Comparison of ENCODE assay signal across 8 cellular contexts in the genomic region with DNA sequence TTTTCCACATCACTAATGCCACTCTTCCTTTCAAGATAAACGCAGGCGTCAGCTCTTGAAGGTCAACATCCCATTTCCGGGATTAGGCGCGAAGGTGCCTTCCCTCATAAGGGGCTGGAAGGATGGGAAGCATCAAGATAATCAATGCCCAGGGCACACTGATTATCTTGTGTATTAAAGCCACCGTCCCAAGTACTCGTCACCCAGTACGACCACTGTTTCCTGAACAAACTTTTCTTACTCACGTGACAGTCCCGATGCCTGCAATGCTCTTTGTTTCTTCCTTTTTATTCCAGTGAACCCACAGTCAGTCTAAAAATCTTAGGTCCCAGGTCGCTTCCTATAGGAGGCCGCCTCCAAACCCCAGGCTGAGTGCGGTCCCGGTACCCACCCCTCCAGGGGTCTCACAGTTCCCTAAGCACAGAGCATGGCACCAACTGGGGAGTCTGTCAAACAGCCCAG. TPM values are rescaled to one million over a fixed set of nuclear protein-coding genes. Genes with fewer than 3 reads are reported as not detected.
A peak's percentile ranks its signal among the peaks of the same experiment; 100 is the strongest.
DNase-seq lines count a peak whose midpoint lies in the region; ATAC-seq, FAIRE-seq and TF ChIP-seq lines count a peak whose summit lies in the region.

No MANE protein-coding gene starts in this region.

- ATAC-seq in GM19025 (IDR thresholded peaks at IDR 0.05; ENCODE audit: low read depth, unreplicated experiment): peak; percentile 10
- ATAC-seq in HG03442 (IDR thresholded peaks at IDR 0.05; ENCODE audit: unreplicated experiment): peak; percentile 4
- peak; percentile 2 for ATAC-seq in T-helper 17 cell

- H3K27ac Mint-ChIP-seq in T-helper 17 cell (peak overlapping the region; percentile 100), osteocyte (ENCODE audit: unreplicated experiment) (peak overlapping the region; percentile 97)

- peaks cover 9% of the 10 kb centered on the region for H3K36me3 Mint-ChIP-seq in T-helper 17 cell (ENCODE audit: low read depth)
- peaks cover 22% of the 10 kb centered on the region for H3K36me3 Mint-ChIP-seq in osteocyte (ENCODE audit: unreplicated experiment)

- peak; percentile 8 for DNase-seq in COLO668 (lab: John Stamatoyannopoulos, UW; ENCODE audit: unreplicated experiment)
- no peak for DNase-seq in T-helper 17 cell
- peak; percentile 42 for DNase-seq in fibroblast of peridontal ligament (ENCODE audit: extremely low read depth)
- no peak for DNase-seq in osteocyte (ENCODE audit: extremely low spot score, unreplicated experiment)
- DNase-seq in urothelium cell line (ENCODE audit: low spot score): no peak
- no peak for DNase-seq in ureter (ENCODE audit: low spot score)

- H3K4me3 Mint-ChIP-seq in T-helper 17 cell: peak overlapping the region; percentile 97
- peak overlapping the region; percentile 91 for H3K4me3 Mint-ChIP-seq in osteocyte (ENCODE audit: unreplicated experiment)

- FAIRE-seq in urothelium cell line (lab: Jason Lieb, UNC): no peak

- H3K9me3 Mint-ChIP-seq in osteocyte (ENCODE audit: unreplicated experiment): no peaks in the 10 kb centered on the region

- no peak for TF ChIP-seq CTCF in osteocyte (IDR thresholded peaks at IDR 0.05)

- H3K27me3 Mint-ChIP-seq in T-helper 17 cell (no peaks in the 10 kb centered on the region), osteocyte (ENCODE audit: unreplicated experiment) (no peaks in the 10 kb centered on the region)

- H3K4me1 Mint-ChIP-seq in T-helper 17 cell: peaks cover 38% of the 10 kb centered on the region
- peaks cover 44% of the 10 kb centered on the region for H3K4me1 Mint-ChIP-seq in osteocyte (ENCODE audit: unreplicated experiment)

- H3K9me3 ChIP-seq in T-helper 17 cell (ENCODE audit: control insufficient read depth, low read length, poor library complexity, severe bottlenecking): no peaks in the 10 kb centered on the region

RNA-seq across cellular contexts. Expression of gene ANAPC13, which starts 0.7 kb away (rescaled TPM):
- total RNA-seq in T-helper 17 cell (10 to 100 TPM; 23.0 to 23.9 TPM), osteocyte (83.8 and 89.4 TPM in 2 replicates), ureter (50.9 TPM)

RNA-seq across cellular contexts. Expression of gene CEP63, which starts 0.8 kb away (rescaled TPM):
- total RNA-seq in T-helper 17 cell: 10 to 100 TPM; 17.0 to 20.1 TPM
- 26.3 and 27.2 TPM in 2 replicates for total RNA-seq in osteocyte
- 37.6 TPM for total RNA-seq in ureter

Comparison
In these comparisons a context has a peak if more than half of its experiments do, and no peak if none do; other contexts are left out.
1. DNase-seq: peak in COLO668 (single experiment) and fibroblast of peridontal ligament (single experiment); none in T-helper 17 cell (0 of 3), osteocyte (single experiment), urothelium cell line (single experiment) and ureter (single experiment).
2. Peak in every context shown above with its lines, with median percentiles within 50 percentile points of each other: ATAC-seq.